Comparison of ENCODE assay signal across 21 cellular contexts in genomic region chr7:47330026-47330425, GRCh38.
DNase-seq lines count a peak whose midpoint lies in the region; ATAC-seq and TF ChIP-seq lines count a peak whose summit lies in the region.
"Had no signal": no experiment of that assay in that cellular context is flagged by ENCODE, and none has a peak within 500 bp of the region (broad histone marks: within the 10 kb centered on the region; RNA-seq: fewer than 3 reads in every experiment).

No MANE protein-coding gene starts in this region.

- H2AFZ ChIP-seq in IMR-90 (replicated peaks; ENCODE audit: low read length, poor library complexity): no peak overlapping the region

- H2AK5ac ChIP-seq in IMR-90 (ENCODE audit: low read depth, low read length): 0 out of 2 replicates have a peak overlapping the region, but pooled peaks have one; percentile 24

- no peak overlapping the region for H3K4me2 ChIP-seq in IMR-90 (ENCODE audit: low read depth, low read length)

- TF ChIP-seq RAD21 in IMR-90 (IDR thresholded peaks at IDR 0.05; ENCODE audit: low read length): no peak

- dilution Hi-C loops in IMR-90 (cut with HindIII; ENCODE audit: low sequenced_read_pairs, unreplicated experiment): no loop called here

- CTCF ChIA-PET in IMR-90 (lab: Yijun Ruan, JAX): no interaction called here

- H2BK15ac ChIP-seq in IMR-90 (ENCODE audit: low read depth, low read length): no peak overlapping the region

- H3K27me3 ChIP-seq in IMR-90 (ENCODE audit: control insufficient read depth, insufficient read depth, low read length): no peaks in the 10 kb centered on the region
- H3K27me3 ChIP-seq in spleen (replicated peaks in 1 of 7): no peaks in the 10 kb centered on the region

- H3K9me3 ChIP-seq in IMR-90 (ENCODE audit: control insufficient read depth, insufficient read depth, low read length) (no peaks in the 10 kb centered on the region), mesodermal cell (ENCODE audit: control insufficient read depth, low read length) (no peaks in the 10 kb centered on the region), spleen (no peaks in the 10 kb centered on the region)

- no peak for ATAC-seq in IMR-90 (ENCODE audit: low read depth)
- ATAC-seq in stimulated activated naive CD8-positive, alpha-beta T cell treated with anti-CD3 and anti-CD28 coated beads, Interleukin-15, Interleukin-2, amounts not matched to agents 100 U/mL and 50 U/mL, for 24 hours: no peak
- ATAC-seq: K562 had no signal

- no peak overlapping the region for H2AK9ac ChIP-seq in IMR-90 (replicated peaks; ENCODE audit: low read depth, low read length, poor library complexity)

- H3K14ac ChIP-seq in IMR-90 (replicated peaks; ENCODE audit: low read depth, low read length): peak overlapping the region; percentile 8

- in situ Hi-C loops in IMR-90 (cut with MboI; ENCODE audit: low sequenced_read_pairs): no loop called here

- peak overlapping the region in 1 of 2 experiments; percentile 31; a peak in 1 of 4 replicates for H4K8ac ChIP-seq in IMR-90 (ENCODE audit: low read depth in 2 of 2, low read length in 2 of 2)

- no peak overlapping the region for H3K9ac ChIP-seq in IMR-90 (ENCODE audit: low read depth, low read length)

- peaks cover 12% of the 10 kb centered on the region; the same call in 1 of the 2 replicates for H3K36me3 ChIP-seq in IMR-90 (ENCODE audit: control insufficient read depth, insufficient read depth, low read length)
- peaks cover 3% of the 10 kb centered on the region for H3K36me3 ChIP-seq in mesodermal cell (ENCODE audit: control insufficient read depth, insufficient read depth, low read length)
- H3K36me3 ChIP-seq in spleen: peaks cover 0 to 88% (median 9%) of the 10 kb centered on the region in 6 donors

- TF ChIP-seq POLR2A in IMR-90 (IDR thresholded peaks at IDR 0.05; ENCODE audit: low read depth, low read length) (no peak), spleen (IDR thresholded peaks at IDR 0.05) (no peak)

- no peak overlapping the region for H3K4me3 ChIP-seq in IMR-90 (ENCODE audit: insufficient read depth, low read depth, low read length)
- no peak overlapping the region for H3K4me3 ChIP-seq in mesodermal cell (ENCODE audit: extremely low read depth, insufficient read depth, low read length, poor library complexity, severe bottlenecking)
- H3K4me3 ChIP-seq in spleen: no peak overlapping the region
- H3K4me3 ChIP-seq: K562, skin epidermis had no signal

- no peak overlapping the region for H4K5ac ChIP-seq in IMR-90 (ENCODE audit: low read depth, low read length)

- no peak overlapping the region for H4K91ac ChIP-seq in IMR-90 (ENCODE audit: insufficient read depth, low read depth, low read length)

- no peak overlapping the region for H2BK5ac ChIP-seq in IMR-90 (ENCODE audit: low read depth, low read length, poor library complexity, severe bottlenecking)

- H3K9me1 ChIP-seq in IMR-90 (ENCODE audit: insufficient read depth, low read length): peaks cover 54% of the 10 kb centered on the region

- H3K79me1 ChIP-seq in IMR-90 (ENCODE audit: low read depth in 1 of 2, low read length in 2 of 2): peaks cover 27 to 89% of the 10 kb centered on the region in 2 experiments

- H3K23ac ChIP-seq in IMR-90 (ENCODE audit: low read depth, low read length): no peak overlapping the region

- peaks cover 47% of the 10 kb centered on the region for H4K20me1 ChIP-seq in IMR-90 (ENCODE audit: insufficient read depth, low read length)

- peak overlapping the region; percentile 90; the same call in 1 of the 2 replicates for H3K4ac ChIP-seq in IMR-90 (ENCODE audit: low read depth, low read length)

- intact Hi-C loops in IMR-90 (cut with micrococcal nuclease): no loop called here
- intact Hi-C loops in spleen (cut with DNase I; ENCODE audit: low total_unique reads): no loop called here

- BruUV-seq in IMR-90 (replicated peaks; lab: Mats Ljungman, UMichigan): no TSS peak

- no peak overlapping the region for H2BK120ac ChIP-seq in IMR-90 (ENCODE audit: low read depth, low read length)

- H3K56ac ChIP-seq in IMR-90 (ENCODE audit: extremely low read depth, insufficient read depth, low read length): no peak overlapping the region

- WGBS in IMR-90 (ENCODE audit: extremely low coverage in 2 of 2, insufficient read length in 1 of 2), 2 experiments: 20% methylated on average over 1 of the region's 6 CpGs; no CpG with 5 or more reads in 1 of the 2 experiments
- WGBS in mesodermal cell (ENCODE audit: insufficient coverage in 2 of 2), 2 experiments: 43 to 75% methylated on average over 2 to 6 of the region's 6 CpGs
- 78 to 88% (median 86%) methylated on average over 5 to 6 of the region's 6 CpGs for WGBS in spleen, 5 donors

- DNase-seq in IMR-90: no peak
- no peak for DNase-seq in spleen
- no peak for DNase-seq in mucosa of gallbladder (ENCODE audit: low spot score)
- DNase-seq in NCI-H1694 treated with DMSO at 0.1 percent for 48 hours (lab: John Stamatoyannopoulos, UW): no peak
- no peak for DNase-seq in stimulated activated naive CD8-positive, alpha-beta T cell treated with anti-CD3 and anti-CD28 coated beads, Interleukin-15, Interleukin-2, amounts not matched to agents 100 U/mL and 50 U/mL, for 24 hours
- no peak for DNase-seq in NCI-H345 treated with DMSO at 0.1 percent for 48 hours (lab: John Stamatoyannopoulos, UW; ENCODE audit: unreplicated experiment)
- DNase-seq: activated CD4-positive, alpha-beta T cell treated with anti-CD3 and anti-CD28 coated beads, Interleukin-2, amount 10 ng/mL, durations not matched to agents 24 days and 14 days; CD8-positive, alpha-beta memory T cell; DMS79; foreskin melanocyte; HFFc6; MV-4-11; NCI-H2029 treated with DMSO at 0.1 percent for 48 hours; NCI-H510A treated with DMSO at 0.1 percent for 48 hours; stimulated activated CD4-positive, alpha-beta T cell treated with anti-CD3 and anti-CD28 coated beads, Interleukin-4, amount 100 ng/mL, for 1 hour; substantia nigra had no signal

- H2BK20ac ChIP-seq in IMR-90 (ENCODE audit: low read depth, low read length): no peak overlapping the region

- POLR2A ChIA-PET in IMR-90 (lab: Charles Lee; ENCODE audit: unreplicated experiment): interaction anchor here (0.5 kb wide), 1 partner anchor 9 kb away, joined by 3 read pairs; no protein-coding TSS in a partner anchor

- TF ChIP-seq CTCF in IMR-90 (conservative IDR thresholded peaks at IDR 0.05; ENCODE audit: low read depth, low read length) (no peak), spleen (IDR thresholded peaks at IDR 0.05 in 8 of 11, conservative IDR thresholded peaks at IDR 0.05 in 3 of 11) (no peak)

- H3K4me1 ChIP-seq in IMR-90 (ENCODE audit: control insufficient read depth, insufficient read depth, low read length) (peaks cover 53% of the 10 kb centered on the region), mesodermal cell (ENCODE audit: control insufficient read depth, insufficient read depth, low read length, poor library complexity, severe bottlenecking) (peaks cover 53% of the 10 kb centered on the region), spleen (peaks cover 9 to 57% (median 31%) of the 10 kb centered on the region in 6 donors)

- H3K27ac ChIP-seq in IMR-90 (ENCODE audit: insufficient read depth, low read length): no peak overlapping the region
- peak overlapping the region; percentile 80 for H3K27ac ChIP-seq in cingulate gyrus (ENCODE audit: low read depth, low read length)
- peak overlapping the region; percentile 98 for H3K27ac ChIP-seq in mesodermal cell (ENCODE audit: low read depth, low read length, severe bottlenecking)
- H3K27ac ChIP-seq in spleen: peak overlapping the region in 6 of 8 donors; percentile 21 to 74 (median 65)
- H3K27ac ChIP-seq: epithelial cell of prostate had no signal

- no peak overlapping the region for H3K18ac ChIP-seq in IMR-90 (ENCODE audit: low read depth, low read length)

TF ChIP-seq in IMR-90, 13 proteins besides CTCF, POLR2A, EP300 and RAD21:
- TF ChIP-seq SMC3 (IDR thresholded peaks at IDR 0.05; ENCODE audit: low read depth, low read length) (no peak), CHD1 (IDR thresholded peaks at IDR 0.05; ENCODE audit: low read depth, low read length) (no peak), ELK1 (IDR thresholded peaks at IDR 0.05; ENCODE audit: borderline replicate concordance, low read depth, low read length) (no peak), NFE2L2 (IDR thresholded peaks at IDR 0.05; ENCODE audit: low read depth, low read length) (no peak), USF2 (IDR thresholded peaks at IDR 0.05; ENCODE audit: low read depth, low read length) (no peak), MXI1 (IDR thresholded peaks at IDR 0.05; ENCODE audit: borderline replicate concordance, low read depth, low read length) (no peak), RCOR1 (IDR thresholded peaks at IDR 0.05; ENCODE audit: insufficient replicate concordance, low read length) (no peak), CEBPB (IDR thresholded peaks at IDR 0.05; ENCODE audit: low read depth, low read length) (no peak)
